Comparison of ENCODE assay signal across 29 cellular contexts in genomic region chr16:84334058-84334457, GRCh38. TPM values are rescaled to one million over a fixed set of nuclear protein-coding genes. Genes with fewer than 3 reads are reported as not detected.
"Had no signal": no experiment of that assay in that cellular context is flagged by ENCODE, and none has a peak within 500 bp of the region (broad histone marks: within the 10 kb centered on the region; RNA-seq: fewer than 3 reads in every experiment).

No MANE protein-coding gene starts in this region.

- ATAC-seq: activated CD4-positive, alpha-beta T cell treated with anti-CD3 and anti-CD28 coated beads for 36 hours; gastrocnemius medialis; stimulated activated memory B cell treated with anti-CD40 and anti-IgM and Interleukin-4, amounts not matched to agents 10 μg/mL and 1 μg/mL and 100 μg/mL, for 72 hours; stimulated activated naive CD8-positive, alpha-beta T cell treated with anti-CD3 and anti-CD28 coated beads, Interleukin-15, amount 100 ng/mL, for 72 hours had no signal

- H3K4me1 ChIP-seq: gastrocnemius medialis, prostate gland, sigmoid colon had no signal

- H3K4me1 Mint-ChIP-seq: activated CD4-positive, alpha-beta T cell treated with anti-CD3 and anti-CD28 coated beads for 36 hours; central memory CD8-positive, alpha-beta T cell; memory B cell; stimulated activated memory B cell treated with anti-CD40 and anti-IgM and Interleukin-4, amounts not matched to agents 10 μg/mL and 1 μg/mL and 100 μg/mL, for 72 hours; stimulated activated naive CD8-positive, alpha-beta T cell treated with anti-CD3 and anti-CD28 coated beads, Interleukin-15, amount 100 ng/mL, for 72 hours had no signal

- H3K9me3 ChIP-seq: neutrophil, prostate gland had no signal

- H3K27ac Mint-ChIP-seq: activated CD4-positive, alpha-beta T cell treated with anti-CD3 and anti-CD28 coated beads for 36 hours; activated naive CD8-positive, alpha-beta T cell; memory B cell; nephron; stimulated activated memory B cell treated with anti-CD40 and anti-IgM and Interleukin-4, amounts not matched to agents 10 μg/mL and 1 μg/mL and 100 μg/mL, for 72 hours; stimulated activated naive CD8-positive, alpha-beta T cell treated with anti-CD3 and anti-CD28 coated beads, Interleukin-15, amount 100 ng/mL, for 72 hours had no signal

- H3K27ac ChIP-seq: gastrocnemius medialis, neutrophil, prostate gland had no signal

- H3K4me3 Mint-ChIP-seq: activated CD4-positive, alpha-beta T cell treated with anti-CD3 and anti-CD28 coated beads for 36 hours; activated naive CD8-positive, alpha-beta T cell; central memory CD8-positive, alpha-beta T cell; memory B cell; nephron; stimulated activated memory B cell treated with anti-CD40 and anti-IgM and Interleukin-4, amounts not matched to agents 10 μg/mL and 1 μg/mL and 100 μg/mL, for 72 hours; stimulated activated naive CD8-positive, alpha-beta T cell treated with anti-CD3 and anti-CD28 coated beads, Interleukin-15, amount 100 ng/mL, for 72 hours had no signal

- H3K4me3 ChIP-seq: gastrocnemius medialis, prostate gland, sigmoid colon, smooth muscle cell had no signal

- DNase-seq: activated CD4-positive, alpha-beta T cell treated with anti-CD3 and anti-CD28 coated beads for 36 hours; activated CD4-positive, alpha-beta T cell treated with anti-CD3 and anti-CD28 coated beads, Interleukin-2, amount 50 U/mL, for 4 hours; activated CD4-positive, CD25-positive, alpha-beta regulatory T cell; activated CD8-positive, alpha-beta memory T cell treated with anti-CD3 and anti-CD28 coated beads for 24 hours; activated effector memory CD4-positive, alpha-beta T cell treated with Interleukin-2 at 50 U/mL for 16 hours; activated naive CD4-positive, alpha-beta T cell treated with Interleukin-2 at 50 U/mL for 16 hours; effector CD8-positive, alpha-beta T cell; gastrocnemius medialis; glutamatergic neuron; islet precursor cell; midbrain; sigmoid colon; stimulated activated CD4-positive, alpha-beta T cell treated with anti-CD3 and anti-CD28 coated beads, Interleukin-1b, Interleukin-23, amount 100 ng/mL, for 48 hours; stimulated activated CD4-positive, alpha-beta T cell treated with anti-CD3 and anti-CD28 coated beads, Interleukin-4, amount 100 ng/mL, for 4 hours; stimulated activated CD8-positive, alpha-beta memory T cell treated with anti-CD3 and anti-CD28 coated beads, Interleukin-4, amount 100 ng/mL, for 48 hours; stimulated activated naive CD8-positive, alpha-beta T cell treated with anti-CD3 and anti-CD28 coated beads, Interleukin-15, amount 100 ng/mL, for 72 hours had no signal

- H3K36me3 Mint-ChIP-seq: memory B cell had no signal

- H3K36me3 ChIP-seq: gastrocnemius medialis, neutrophil, prostate gland had no signal

- H3K27me3 ChIP-seq: neutrophil, sigmoid colon had no signal

- H3K4me2 ChIP-seq: smooth muscle cell had no signal

- H3K27me3 Mint-ChIP-seq: activated naive CD8-positive, alpha-beta T cell; stimulated activated naive CD8-positive, alpha-beta T cell treated with anti-CD3 and anti-CD28 coated beads, Interleukin-15, amount 100 ng/mL, for 72 hours had no signal

RNA-seq across cellular contexts. Expression of gene ATP2C2, which starts 34.3 kb away (rescaled TPM):
- total RNA-seq: activated CD4-positive, alpha-beta T cell treated with anti-CD3 and anti-CD28 coated beads for 36 hours; dermis microvascular lymphatic vessel endothelial cell; osteocyte; T-helper 1 cell treated with Interleukin-12 subunit alpha and Interleukin-12 subunit beta and Interleukin-4 antibody, amounts not matched to agents 30 ng/mL and 1 ng/mL, for 36 hours had no signal

RNA-seq across cellular contexts. Expression of gene WFDC1, which starts 39.4 kb away (rescaled TPM):
- total RNA-seq: activated CD4-positive, alpha-beta T cell treated with anti-CD3 and anti-CD28 coated beads for 36 hours; bronchial epithelial cell; dermis microvascular lymphatic vessel endothelial cell; epithelial cell of proximal tubule; T-helper 1 cell treated with Interleukin-12 subunit alpha and Interleukin-12 subunit beta and Interleukin-4 antibody, amounts not matched to agents 30 ng/mL and 1 ng/mL, for 36 hours had no signal
